In genomic region chr14:71143391-71144290, GRCh38 we compare ENCODE assay signal across 9 cellular contexts.
DNase-seq lines count a peak whose midpoint lies in the region; ATAC-seq and TF ChIP-seq lines count a peak whose summit lies in the region.
"Had no signal": no experiment of that assay in that cellular context is flagged by ENCODE, and none has a peak within 500 bp of the region (broad histone marks: within the 10 kb centered on the region; RNA-seq: fewer than 3 reads in every experiment).

No MANE protein-coding gene starts in this region.

- ATAC-seq in WTC11: no peak
- no peak for ATAC-seq in HG03159 (IDR thresholded peaks at IDR 0.05; ENCODE audit: unreplicated experiment)

- H3K4me1 ChIP-seq in breast epithelium (peaks cover 0 to 3% of the 10 kb centered on the region in 2 donors), hepatocyte (ENCODE audit: insufficient read depth) (peaks cover 23% of the 10 kb centered on the region), suprapubic skin (peaks cover 21% of the 10 kb centered on the region)

- peaks cover 13% of the 10 kb centered on the region for H3K4me1 Mint-ChIP-seq in MCF 10A (ENCODE audit: insufficient read depth, unreplicated experiment)
- H3K4me1 Mint-ChIP-seq in WTC11: peaks cover 16% of the 10 kb centered on the region

- no peaks in the 10 kb centered on the region for H3K27me3 ChIP-seq in breast epithelium
- no peaks in the 10 kb centered on the region for H3K27me3 ChIP-seq in hepatocyte
- H3K27me3 ChIP-seq in suprapubic skin: no peaks in the 10 kb centered on the region

- H3K4me3 ChIP-seq in breast epithelium: no peak overlapping the region
- no peak overlapping the region for H3K4me3 ChIP-seq in hepatocyte
- no peak overlapping the region for H3K4me3 ChIP-seq in suprapubic skin

- intact Hi-C loops in MCF 10A (cut with micrococcal nuclease): loop anchor here (1.0 to 2.0 kb wide), 2 partner anchors 177 to 261 kb away; partner anchors contain the start of gene SIPA1L1
- intact Hi-C loops in breast epithelium (cut with DNase I; ENCODE audit: low total_unique reads): no loop called here

- no peak overlapping the region for H2AFZ ChIP-seq in hepatocyte

- H3K9me3 Mint-ChIP-seq in MCF 10A (ENCODE audit: unreplicated experiment) (peaks cover under 1% of the 10 kb centered on the region), WTC11 (peaks cover 21% of the 10 kb centered on the region)

- no peak for TF ChIP-seq EP300 in suprapubic skin (IDR thresholded peaks at IDR 0.05)

- H3K9me3 ChIP-seq in breast epithelium (no peaks in the 10 kb centered on the region), hepatocyte (ENCODE audit: low read depth) (no peaks in the 10 kb centered on the region), suprapubic skin (no peaks in the 10 kb centered on the region)

- H3K36me3 ChIP-seq in breast epithelium (no peaks in the 10 kb centered on the region), hepatocyte (replicated peaks; ENCODE audit: insufficient read depth, low read depth) (no peaks in the 10 kb centered on the region), suprapubic skin (no peaks in the 10 kb centered on the region)

- TF ChIP-seq POLR2A in breast epithelium (IDR thresholded peaks at IDR 0.05) (no peak), suprapubic skin (IDR thresholded peaks at IDR 0.05) (no peak)

- CTCF ChIA-PET in MCF 10A (lab: Yijun Ruan, JAX) (interaction anchor here (0.8 to 12.2 kb wide), 3 partner anchors 9 to 610 kb away, joined by 3 to 156 read pairs (median 3); no protein-coding TSS in a partner anchor), WTC11 (lab: Charles Lee) (interaction anchor here (1.6 to 1.7 kb wide), 2 partner anchors 609 to 712 kb away, joined by 3 to 5 read pairs; no protein-coding TSS in a partner anchor)

- H3K27me3 Mint-ChIP-seq in MCF 10A (ENCODE audit: insufficient read depth, unreplicated experiment) (no peaks in the 10 kb centered on the region), WTC11 (ENCODE audit: low read depth) (no peaks in the 10 kb centered on the region)

- TSS peak; percentile 36 for BruUV-seq in MCF 10A (replicated peaks; lab: Mats Ljungman, UMichigan)

- H3K4me3 Mint-ChIP-seq in MCF 10A (ENCODE audit: unreplicated experiment): no peak overlapping the region
- H3K4me3 Mint-ChIP-seq in WTC11: no peak overlapping the region
- H3K4me3 Mint-ChIP-seq: brain had no signal

- peak overlapping the region; percentile 80 for H3K27ac Mint-ChIP-seq in MCF 10A (ENCODE audit: low read depth, unreplicated experiment)
- no peak overlapping the region for H3K27ac Mint-ChIP-seq in WTC11

- POLR2A ChIA-PET in MCF 10A (lab: Yijun Ruan, JAX) (interaction anchor here (0.7 to 1.1 kb wide), 2 partner anchors 21 to 272 kb away, joined by 3 read pairs; no protein-coding TSS in a partner anchor), WTC11 (lab: Charles Lee) (no interaction called here)

- H3K27ac ChIP-seq in breast epithelium: peak overlapping the region in 1 of 2 donors; percentile 8
- H3K27ac ChIP-seq in hepatocyte: peak overlapping the region; percentile 83
- H3K27ac ChIP-seq in substantia nigra (ENCODE audit: low read depth, low read length, poor library complexity, severe bottlenecking): peak overlapping the region; percentile 17
- no peak overlapping the region for H3K27ac ChIP-seq in suprapubic skin

- no peaks in the 10 kb centered on the region for H4K20me1 ChIP-seq in hepatocyte (ENCODE audit: insufficient read depth, poor library complexity, severe bottlenecking)

- H3K9me2 ChIP-seq in hepatocyte (replicated peaks; ENCODE audit: insufficient read depth): no peaks in the 10 kb centered on the region

- H3K36me3 Mint-ChIP-seq in MCF 10A (ENCODE audit: insufficient read depth, unreplicated experiment) (no peaks in the 10 kb centered on the region), WTC11 (peaks cover 10% of the 10 kb centered on the region)
- H3K36me3 Mint-ChIP-seq: brain had no signal

- DNase-seq in MCF 10A (ENCODE audit: unreplicated experiment) (peak; percentile 90), breast epithelium (ENCODE audit: low spot score in 2 of 2) (no peak), hepatocyte (ENCODE audit: low spot score) (peak; percentile 74), substantia nigra (lab: John Stamatoyannopoulos, UW) (no peak), WTC11 (ENCODE audit: low spot score) (no peak), suprapubic skin (ENCODE audit: low spot score in 2 of 2) (no peak)
- peak; percentile 23 for DNase-seq in activated T-cell treated with anti-CD3 and anti-CD28 coated beads, Interleukin-2, amount 50 U/mL, for 1 hour

- H3K4me2 ChIP-seq in hepatocyte: no peak overlapping the region

- TF ChIP-seq CTCF in MCF 10A (IDR thresholded peaks at IDR 0.05; ENCODE audit: unreplicated experiment) (no peak), breast epithelium (IDR thresholded peaks at IDR 0.05) (no peak), hepatocyte (IDR thresholded peaks at IDR 0.05; ENCODE audit: poor library complexity) (no peak), WTC11 (IDR thresholded peaks at IDR 0.05) (no peak), suprapubic skin (IDR thresholded peaks at IDR 0.05) (no peak)

- no peaks in the 10 kb centered on the region for H3K79me2 ChIP-seq in hepatocyte

- 55% methylated on average over 9 of the region's 9 CpGs for WGBS in hepatocyte (ENCODE audit: low lambda C conversion rate, missing lambda C conversion rate)
- 61% methylated on average over 9 of the region's 9 CpGs for WGBS in suprapubic skin

TF ChIP-seq in WTC11, 78 proteins besides CTCF, POLR2A, EP300 and RAD21:
- TF ChIP-seq, protein P1, sequence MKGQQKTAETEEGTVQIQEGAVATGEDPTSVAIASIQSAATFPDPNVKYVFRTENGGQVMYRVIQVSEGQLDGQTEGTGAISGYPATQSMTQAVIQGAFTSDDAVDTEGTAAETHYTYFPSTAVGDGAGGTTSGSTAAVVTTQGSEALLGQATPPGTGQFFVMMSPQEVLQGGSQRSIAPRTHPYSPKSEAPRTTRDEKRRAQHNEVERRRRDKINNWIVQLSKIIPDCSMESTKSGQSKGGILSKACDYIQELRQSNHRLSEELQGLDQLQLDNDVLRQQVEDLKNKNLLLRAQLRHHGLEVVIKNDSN (CRISPR knock-in tag; IDR thresholded peaks at IDR 0.05): no peak
- no peak for TF ChIP-seq TEAD1 (CRISPR knock-in tag; IDR thresholded peaks at IDR 0.05)
- TF ChIP-seq, protein P2, sequence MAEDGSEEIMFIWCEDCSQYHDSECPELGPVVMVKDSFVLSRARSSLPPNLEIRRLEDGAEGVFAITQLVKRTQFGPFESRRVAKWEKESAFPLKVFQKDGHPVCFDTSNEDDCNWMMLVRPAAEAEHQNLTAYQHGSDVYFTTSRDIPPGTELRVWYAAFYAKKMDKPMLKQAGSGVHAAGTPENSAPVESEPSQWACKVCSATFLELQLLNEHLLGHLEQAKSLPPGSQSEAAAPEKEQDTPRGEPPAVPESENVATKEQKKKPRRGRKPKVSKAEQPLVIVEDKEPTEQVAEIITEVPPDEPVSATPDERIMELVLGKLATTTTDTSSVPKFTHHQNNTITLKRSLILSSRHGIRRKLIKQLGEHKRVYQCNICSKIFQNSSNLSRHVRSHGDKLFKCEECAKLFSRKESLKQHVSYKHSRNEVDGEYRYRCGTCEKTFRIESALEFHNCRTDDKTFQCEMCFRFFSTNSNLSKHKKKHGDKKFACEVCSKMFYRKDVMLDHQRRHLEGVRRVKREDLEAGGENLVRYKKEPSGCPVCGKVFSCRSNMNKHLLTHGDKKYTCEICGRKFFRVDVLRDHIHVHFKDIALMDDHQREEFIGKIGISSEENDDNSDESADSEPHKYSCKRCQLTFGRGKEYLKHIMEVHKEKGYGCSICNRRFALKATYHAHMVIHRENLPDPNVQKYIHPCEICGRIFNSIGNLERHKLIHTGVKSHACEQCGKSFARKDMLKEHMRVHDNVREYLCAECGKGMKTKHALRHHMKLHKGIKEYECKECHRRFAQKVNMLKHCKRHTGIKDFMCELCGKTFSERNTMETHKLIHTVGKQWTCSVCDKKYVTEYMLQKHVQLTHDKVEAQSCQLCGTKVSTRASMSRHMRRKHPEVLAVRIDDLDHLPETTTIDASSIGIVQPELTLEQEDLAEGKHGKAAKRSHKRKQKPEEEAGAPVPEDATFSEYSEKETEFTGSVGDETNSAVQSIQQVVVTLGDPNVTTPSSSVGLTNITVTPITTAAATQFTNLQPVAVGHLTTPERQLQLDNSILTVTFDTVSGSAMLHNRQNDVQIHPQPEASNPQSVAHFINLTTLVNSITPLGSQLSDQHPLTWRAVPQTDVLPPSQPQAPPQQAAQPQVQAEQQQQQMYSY (CRISPR knock-in tag; IDR thresholded peaks at IDR 0.05): no peak
- no peak for TF ChIP-seq SP1 (CRISPR knock-in tag; conservative IDR thresholded peaks at IDR 0.05)
- TF ChIP-seq SOX15 (CRISPR knock-in tag; IDR thresholded peaks at IDR 0.05): no peak
- TF ChIP-seq, protein P3, sequence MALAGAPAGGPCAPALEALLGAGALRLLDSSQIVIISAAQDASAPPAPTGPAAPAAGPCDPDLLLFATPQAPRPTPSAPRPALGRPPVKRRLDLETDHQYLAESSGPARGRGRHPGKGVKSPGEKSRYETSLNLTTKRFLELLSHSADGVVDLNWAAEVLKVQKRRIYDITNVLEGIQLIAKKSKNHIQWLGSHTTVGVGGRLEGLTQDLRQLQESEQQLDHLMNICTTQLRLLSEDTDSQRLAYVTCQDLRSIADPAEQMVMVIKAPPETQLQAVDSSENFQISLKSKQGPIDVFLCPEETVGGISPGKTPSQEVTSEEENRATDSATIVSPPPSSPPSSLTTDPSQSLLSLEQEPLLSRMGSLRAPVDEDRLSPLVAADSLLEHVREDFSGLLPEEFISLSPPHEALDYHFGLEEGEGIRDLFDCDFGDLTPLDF (CRISPR knock-in tag; IDR thresholded peaks at IDR 0.05): no peak
- TF ChIP-seq, protein P4, sequence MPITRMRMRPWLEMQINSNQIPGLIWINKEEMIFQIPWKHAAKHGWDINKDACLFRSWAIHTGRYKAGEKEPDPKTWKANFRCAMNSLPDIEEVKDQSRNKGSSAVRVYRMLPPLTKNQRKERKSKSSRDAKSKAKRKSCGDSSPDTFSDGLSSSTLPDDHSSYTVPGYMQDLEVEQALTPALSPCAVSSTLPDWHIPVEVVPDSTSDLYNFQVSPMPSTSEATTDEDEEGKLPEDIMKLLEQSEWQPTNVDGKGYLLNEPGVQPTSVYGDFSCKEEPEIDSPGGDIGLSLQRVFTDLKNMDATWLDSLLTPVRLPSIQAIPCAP (CRISPR knock-in tag; IDR thresholded peaks at IDR 0.05): no peak
TF ChIP-seq in WTC11: peak in this region for 0.

Comparison
In these comparisons a context has a peak if more than half of its experiments do, and no peak if none do; other contexts are left out.
1. DNase-seq: peak in MCF 10A (single experiment), activated T-cell treated with anti-CD3 and anti-CD28 coated beads, Interleukin-2, amount 50 U/mL, for 1 hour (single experiment) and hepatocyte (single experiment); none in breast epithelium (0 of 2), substantia nigra (0 of 49), WTC11 (single experiment) and suprapubic skin (0 of 2).